Comparison of ENCODE assay signal across 8 cellular contexts in genomic region chr16:18788828-18789514, GRCh38. TPM values are rescaled to one million over a fixed set of nuclear protein-coding genes. Genes with fewer than 3 reads are reported as not detected.
DNase-seq lines count a peak whose midpoint lies in the region; ATAC-seq and TF ChIP-seq lines count a peak whose summit lies in the region.

No MANE protein-coding gene starts in this region.

- peaks cover 47% of the 10 kb centered on the region for H3K4me1 Mint-ChIP-seq in activated CD8-positive, alpha-beta T cell treated with anti-CD3 and anti-CD28 coated beads for 36 hours (ENCODE audit: low read depth)

- H3K9me3 ChIP-seq in SK-N-SH: no peaks in the 10 kb centered on the region
- peaks cover 2% of the 10 kb centered on the region for H3K9me3 ChIP-seq in iPS-18c (ENCODE audit: control insufficient read depth, insufficient read depth, low read length)

- TF ChIP-seq RAD21 in SK-N-SH (IDR thresholded peaks at IDR 0.05; ENCODE audit: low read length): no peak

- H4K20me1 ChIP-seq in SK-N-SH (ENCODE audit: insufficient read depth): peaks cover 59% of the 10 kb centered on the region

- H3K36me3 Mint-ChIP-seq in activated CD8-positive, alpha-beta T cell treated with anti-CD3 and anti-CD28 coated beads for 36 hours (ENCODE audit: low read depth): peaks cover 75% of the 10 kb centered on the region

- H3K27ac ChIP-seq in SK-N-SH (ENCODE audit: low read depth in 2 of 2, low read length in 1 of 2) (peak overlapping the region; percentile 18 to 65; a peak in 2 of 4 replicates), substantia nigra (ENCODE audit: low read depth, low read length, poor library complexity, severe bottlenecking) (peak overlapping the region; percentile 38)

- 5% methylated on average over 19 of the region's 20 CpGs for WGBS in SK-N-SH (ENCODE audit: low lambda C conversion rate)

- TF ChIP-seq EP300 in SK-N-SH (IDR thresholded peaks at IDR 0.05; ENCODE audit: borderline replicate concordance in 1 of 2, low read depth in 1 of 2, low read length in 1 of 2): no peak

- CTCF ChIA-PET in SK-N-SH (lab: Yijun Ruan, JAX): interaction anchor here (0.6 to 1.4 kb wide), 4 partner anchors 11 to 297 kb away, joined by 3 to 5 read pairs (median 3); partner anchors contain the start of gene ARL6IP1
- CTCF ChIA-PET in activated CD8-positive, alpha-beta T cell treated with anti-CD3 and anti-CD28 coated beads for 36 hours (lab: Charles Lee): interaction anchor here (5.9 kb wide), 1 partner anchor 12 kb away, joined by 51 read pairs; the partner anchor contains the start of gene ARL6IP1

- peak overlapping the region; percentile 96 for H3K9ac ChIP-seq in SK-N-SH

- ATAC-seq in SK-N-SH treated with all-trans-retinoic acid at 6 μM for 48 hours (no peak), HG03457 (IDR thresholded peaks at IDR 0.05; ENCODE audit: unreplicated experiment) (no peak), GM21723 (IDR thresholded peaks at IDR 0.05; ENCODE audit: unreplicated experiment) (no peak), GM21528 (IDR thresholded peaks at IDR 0.05; ENCODE audit: low FRiP score, unreplicated experiment) (no peak)
- ATAC-seq in activated CD8-positive, alpha-beta T cell treated with anti-CD3 and anti-CD28 coated beads for 36 hours: no peak

- H3K9me2 ChIP-seq in SK-N-SH: no peaks in the 10 kb centered on the region

- POLR2A ChIA-PET in SK-N-SH (lab: Yijun Ruan, JAX): interaction anchor here (3.2 kb wide), 1 partner anchor 13 kb away, joined by 56 read pairs; the partner anchor contains the start of gene ARL6IP1
- POLR2A ChIA-PET in activated CD8-positive, alpha-beta T cell treated with anti-CD3 and anti-CD28 coated beads for 36 hours (lab: Charles Lee): interaction anchor here (1.1 to 11.1 kb wide), 5 partner anchors 13 to 137 kb away, joined by 3 to 210 read pairs (median 7); partner anchors contain the start of genes ARL6IP1 and SMG1

- TF ChIP-seq CTCF in SK-N-SH (IDR thresholded peaks at IDR 0.05): no peak
- TF ChIP-seq CTCF in activated CD8-positive, alpha-beta T cell treated with anti-CD3 and anti-CD28 coated beads for 36 hours (IDR thresholded peaks at IDR 0.05): no peak

- H3K79me2 ChIP-seq in SK-N-SH (ENCODE audit: insufficient read depth): peaks cover 81% of the 10 kb centered on the region

- peak overlapping the region; percentile 98 for H3K4me3 Mint-ChIP-seq in activated CD8-positive, alpha-beta T cell treated with anti-CD3 and anti-CD28 coated beads for 36 hours

- H3K4me2 ChIP-seq in SK-N-SH: peak overlapping the region; percentile 94

- peak overlapping the region; percentile 81 to 91 for H3K4me3 ChIP-seq in SK-N-SH (ENCODE audit: low read depth in 2 of 2, low read length in 1 of 2)
- peak overlapping the region; percentile 88 for H3K4me3 ChIP-seq in iPS-18c (ENCODE audit: insufficient read depth, low read depth, low read length)

- H2AFZ ChIP-seq in SK-N-SH (ENCODE audit: low read depth): no peak overlapping the region

- no peaks in the 10 kb centered on the region for H3K9me3 Mint-ChIP-seq in activated CD8-positive, alpha-beta T cell treated with anti-CD3 and anti-CD28 coated beads for 36 hours

- peaks cover 61 to 77% of the 10 kb centered on the region in 2 experiments for H3K36me3 ChIP-seq in SK-N-SH (replicated peaks in 1 of 2; ENCODE audit: control insufficient read depth in 1 of 2, insufficient read depth in 2 of 2, low read length in 1 of 2)

- H3K27me3 Mint-ChIP-seq in activated CD8-positive, alpha-beta T cell treated with anti-CD3 and anti-CD28 coated beads for 36 hours: no peaks in the 10 kb centered on the region

- intact Hi-C loops in activated CD8-positive, alpha-beta T cell treated with anti-CD3 and anti-CD28 coated beads for 36 hours (cut with micrococcal nuclease): loop anchor here (5.0 kb wide), 1 partner anchor 278 kb away; the partner anchor contains the start of gene COQ7

- H3K27me3 ChIP-seq in SK-N-SH (ENCODE audit: insufficient read depth): no peaks in the 10 kb centered on the region

- peaks cover 17 to 20% of the 10 kb centered on the region in 2 experiments for H3K4me1 ChIP-seq in SK-N-SH (ENCODE audit: control insufficient read depth in 1 of 2, insufficient read depth in 2 of 2, low read depth in 1 of 2, low read length in 1 of 2)

- peak overlapping the region; percentile 93 for H3K27ac Mint-ChIP-seq in activated CD8-positive, alpha-beta T cell treated with anti-CD3 and anti-CD28 coated beads for 36 hours

- H3F3A ChIP-seq in SK-N-SH (replicated peaks; ENCODE audit: insufficient read depth): peaks cover 46% of the 10 kb centered on the region

- DNase-seq in SK-N-SH (no peak), substantia nigra (lab: John Stamatoyannopoulos, UW) (no peak)
- no peak for DNase-seq in activated CD8-positive, alpha-beta T cell treated with anti-CD3 and anti-CD28 coated beads for 36 hours

TF ChIP-seq in SK-N-SH, 30 proteins besides CTCF, POLR2A, EP300 and RAD21:
- TF ChIP-seq MXI1 (IDR thresholded peaks at IDR 0.05; ENCODE audit: low read depth, low read length): peak; percentile 81
- TF ChIP-seq, protein P1, sequence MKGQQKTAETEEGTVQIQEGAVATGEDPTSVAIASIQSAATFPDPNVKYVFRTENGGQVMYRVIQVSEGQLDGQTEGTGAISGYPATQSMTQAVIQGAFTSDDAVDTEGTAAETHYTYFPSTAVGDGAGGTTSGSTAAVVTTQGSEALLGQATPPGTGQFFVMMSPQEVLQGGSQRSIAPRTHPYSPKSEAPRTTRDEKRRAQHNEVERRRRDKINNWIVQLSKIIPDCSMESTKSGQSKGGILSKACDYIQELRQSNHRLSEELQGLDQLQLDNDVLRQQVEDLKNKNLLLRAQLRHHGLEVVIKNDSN (IDR thresholded peaks at IDR 0.05; ENCODE audit: borderline replicate concordance, low read depth): no peak

TF ChIP-seq in SK-N-SH treated with all-trans-retinoic acid at 6 μM for 48 hours, 23 proteins besides CTCF, POLR2A, EP300 and RAD21:
- TF ChIP-seq ZFP30 (CRISPR knock-in tag; IDR thresholded peaks at IDR 0.05) (no peak), ZNF70 (CRISPR knock-in tag; IDR thresholded peaks at IDR 0.05) (no peak), CSDC2 (CRISPR knock-in tag; IDR thresholded peaks at IDR 0.05) (no peak), ZNF8 (CRISPR knock-in tag; IDR thresholded peaks at IDR 0.05) (no peak), SNAI2 (CRISPR knock-in tag; IDR thresholded peaks at IDR 0.05) (no peak), ESRRG (CRISPR knock-in tag; IDR thresholded peaks at IDR 0.05) (no peak), GLIS3 (CRISPR knock-in tag; IDR thresholded peaks at IDR 0.05) (no peak), TCF4 (CRISPR knock-in tag; IDR thresholded peaks at IDR 0.05; ENCODE audit: borderline replicate concordance) (no peak), BACH2 (CRISPR knock-in tag; IDR thresholded peaks at IDR 0.05; ENCODE audit: borderline replicate concordance) (no peak), PPARA (CRISPR knock-in tag; IDR thresholded peaks at IDR 0.05; ENCODE audit: borderline replicate concordance) (no peak), ZNF565 (CRISPR knock-in tag; conservative IDR thresholded peaks at IDR 0.05; ENCODE audit: low read depth) (no peak), ISL1 (CRISPR knock-in tag; IDR thresholded peaks at IDR 0.05) (no peak)
- TF ChIP-seq, protein P2, sequence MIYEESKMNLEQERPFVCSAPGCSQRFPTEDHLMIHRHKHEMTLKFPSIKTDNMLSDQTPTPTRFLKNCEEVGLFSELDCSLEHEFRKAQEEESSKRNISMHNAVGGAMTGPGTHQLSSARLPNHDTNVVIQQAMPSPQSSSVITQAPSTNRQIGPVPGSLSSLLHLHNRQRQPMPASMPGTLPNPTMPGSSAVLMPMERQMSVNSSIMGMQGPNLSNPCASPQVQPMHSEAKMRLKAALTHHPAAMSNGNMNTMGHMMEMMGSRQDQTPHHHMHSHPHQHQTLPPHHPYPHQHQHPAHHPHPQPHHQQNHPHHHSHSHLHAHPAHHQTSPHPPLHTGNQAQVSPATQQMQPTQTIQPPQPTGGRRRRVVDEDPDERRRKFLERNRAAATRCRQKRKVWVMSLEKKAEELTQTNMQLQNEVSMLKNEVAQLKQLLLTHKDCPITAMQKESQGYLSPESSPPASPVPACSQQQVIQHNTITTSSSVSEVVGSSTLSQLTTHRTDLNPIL (CRISPR knock-in tag; IDR thresholded peaks at IDR 0.05; ENCODE audit: low read depth): no peak
- TF ChIP-seq, protein P3, sequence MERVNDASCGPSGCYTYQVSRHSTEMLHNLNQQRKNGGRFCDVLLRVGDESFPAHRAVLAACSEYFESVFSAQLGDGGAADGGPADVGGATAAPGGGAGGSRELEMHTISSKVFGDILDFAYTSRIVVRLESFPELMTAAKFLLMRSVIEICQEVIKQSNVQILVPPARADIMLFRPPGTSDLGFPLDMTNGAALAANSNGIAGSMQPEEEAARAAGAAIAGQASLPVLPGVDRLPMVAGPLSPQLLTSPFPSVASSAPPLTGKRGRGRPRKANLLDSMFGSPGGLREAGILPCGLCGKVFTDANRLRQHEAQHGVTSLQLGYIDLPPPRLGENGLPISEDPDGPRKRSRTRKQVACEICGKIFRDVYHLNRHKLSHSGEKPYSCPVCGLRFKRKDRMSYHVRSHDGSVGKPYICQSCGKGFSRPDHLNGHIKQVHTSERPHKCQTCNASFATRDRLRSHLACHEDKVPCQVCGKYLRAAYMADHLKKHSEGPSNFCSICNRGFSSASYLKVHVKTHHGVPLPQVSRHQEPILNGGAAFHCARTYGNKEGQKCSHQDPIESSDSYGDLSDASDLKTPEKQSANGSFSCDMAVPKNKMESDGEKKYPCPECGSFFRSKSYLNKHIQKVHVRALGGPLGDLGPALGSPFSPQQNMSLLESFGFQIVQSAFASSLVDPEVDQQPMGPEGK (CRISPR knock-in tag; IDR thresholded peaks at IDR 0.05; ENCODE audit: borderline replicate concordance): no peak

RNA-seq across cellular contexts. Expression of gene RPS15A, which starts 1.2 kb away (rescaled TPM):
- 6,745 and 7,967 TPM in 2 replicates for polyA plus RNA-seq in SK-N-SH (2012; rRNA removed)
- polyA plus RNA-seq in SK-N-SH (2012; cell fraction: cytosol; rRNA removed): 8,928 and 9,571 TPM in 2 replicates
- 637 and 1,133 TPM in 2 replicates for polyA plus RNA-seq in SK-N-SH (2012; cell fraction: nucleus; rRNA removed)
- 1,000 to 10,000 TPM; 2,201 to 2,213 TPM for total RNA-seq in activated CD8-positive, alpha-beta T cell treated with anti-CD3 and anti-CD28 coated beads for 36 hours

RNA-seq across cellular contexts. Expression of gene ARL6IP1, which starts 12.4 kb away (rescaled TPM):
- 95.8 and 104 TPM in 2 replicates for polyA plus RNA-seq in SK-N-SH (2012; rRNA removed)
- polyA plus RNA-seq in SK-N-SH (2012; cell fraction: cytosol; rRNA removed): 135 and 137 TPM in 2 replicates
- polyA plus RNA-seq in SK-N-SH (2012; cell fraction: nucleus; rRNA removed): 27.4 and 48.5 TPM in 2 replicates
- total RNA-seq in activated CD8-positive, alpha-beta T cell treated with anti-CD3 and anti-CD28 coated beads for 36 hours: 10 to 100 TPM; 97.0 to 97.3 TPM
